7 cellular contexts compared by ENCODE assay signal in the genomic region with DNA sequence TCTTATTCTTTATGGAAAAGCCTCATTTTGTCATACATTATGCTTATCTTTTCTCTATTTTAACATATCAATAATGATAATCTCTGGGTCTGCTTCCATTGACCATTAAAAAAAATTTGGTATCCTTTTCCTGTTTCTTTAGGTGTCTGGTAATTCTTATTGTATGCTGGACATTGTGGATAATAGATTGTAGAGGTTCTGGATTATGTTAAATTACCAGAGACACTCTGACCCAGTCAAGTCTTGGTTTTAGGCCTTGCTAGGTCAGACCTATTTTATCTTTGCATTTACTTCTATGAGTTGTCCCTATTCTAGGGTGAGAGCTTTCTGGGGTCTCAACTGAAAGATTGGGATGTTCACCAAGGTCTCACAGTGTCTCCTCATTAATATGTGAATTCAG.
"Had no signal": no experiment of that assay in that cellular context is flagged by ENCODE, and none has a peak within 500 bp of the region (broad histone marks: within the 10 kb centered on the region; RNA-seq: fewer than 3 reads in every experiment).

No MANE protein-coding gene starts in this region.

- ATAC-seq: HepG2, K562 had no signal

- DNase-seq: IMR-90, KBM-7, KG1 had no signal

- H3K4me3 ChIP-seq: K562 had no signal

- H3K27ac ChIP-seq: HL-60, KMS-11 had no signal
